In the genomic region with DNA sequence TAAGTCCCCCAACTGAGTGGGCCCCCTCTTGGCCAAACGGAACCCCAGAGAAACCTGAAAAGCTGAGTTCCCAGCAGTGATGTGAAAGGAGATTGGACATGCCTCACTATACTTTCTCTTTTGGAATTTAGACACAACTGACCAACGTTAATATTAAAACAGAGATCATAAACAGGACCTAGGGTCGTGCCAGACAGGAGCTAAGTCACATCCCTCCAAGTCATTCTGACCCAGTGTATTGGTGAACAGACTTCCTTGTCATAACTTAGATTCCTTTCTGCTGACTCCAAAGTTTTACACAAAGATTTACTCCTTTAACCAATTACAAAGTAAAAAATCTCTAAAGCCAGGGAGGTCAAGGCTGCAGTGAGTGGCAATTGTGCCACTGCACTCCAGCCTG, we compare ENCODE assay signal across 13 cellular contexts. TPM values are rescaled to one million over a fixed set of nuclear protein-coding genes. Genes with fewer than 3 reads are reported as not detected.
DNase-seq lines count a peak whose midpoint lies in the region; ATAC-seq and TF ChIP-seq lines count a peak whose summit lies in the region.
"Had no signal": no experiment of that assay in that cellular context is flagged by ENCODE, and none has a peak within 500 bp of the region (broad histone marks: within the 10 kb centered on the region; RNA-seq: fewer than 3 reads in every experiment).

No MANE protein-coding gene starts in this region.

- ATAC-seq in GM21367 (IDR thresholded peaks at IDR 0.05; ENCODE audit: unreplicated experiment) (peak; percentile 14), HG03469 (IDR thresholded peaks at IDR 0.05; ENCODE audit: unreplicated experiment) (no peak), GM18858 (IDR thresholded peaks at IDR 0.05; ENCODE audit: unreplicated experiment) (no peak), upper lobe of right lung (no peak)
- ATAC-seq in activated CD8-positive, alpha-beta T cell treated with anti-CD3 and anti-CD28 coated beads for 36 hours: no peak
- ATAC-seq: left ventricle myocardium superior had no signal

- H3K4me3 ChIP-seq in AG04449 (ENCODE audit: low read depth, low read length): no peak overlapping the region
- H3K4me3 ChIP-seq in foreskin fibroblast (ENCODE audit: low read depth in 1 of 2, low read length in 2 of 2): no peak overlapping the region
- H3K4me3 ChIP-seq in upper lobe of right lung: no peak overlapping the region
- H3K4me3 ChIP-seq: uterus had no signal

- H3K9me3 ChIP-seq in upper lobe of right lung: no peaks in the 10 kb centered on the region
- H3K9me3 ChIP-seq: uterus had no signal

- intact Hi-C loops in activated CD8-positive, alpha-beta T cell treated with anti-CD3 and anti-CD28 coated beads for 36 hours (cut with micrococcal nuclease): no loop called here
- intact Hi-C loops in upper lobe of right lung (cut with DNase I): no loop called here

- H3K4me1 ChIP-seq in upper lobe of right lung: no peaks in the 10 kb centered on the region
- H3K4me1 ChIP-seq: uterus had no signal

- H3K27ac Mint-ChIP-seq in activated CD8-positive, alpha-beta T cell treated with anti-CD3 and anti-CD28 coated beads for 36 hours: peak overlapping the region; percentile 87

- no peaks in the 10 kb centered on the region for H3K27me3 Mint-ChIP-seq in activated CD8-positive, alpha-beta T cell treated with anti-CD3 and anti-CD28 coated beads for 36 hours

- CTCF ChIA-PET in AG04449 (lab: Yijun Ruan, JAX): no interaction called here
- CTCF ChIA-PET in activated CD8-positive, alpha-beta T cell treated with anti-CD3 and anti-CD28 coated beads for 36 hours (lab: Charles Lee): interaction anchor here (0.6 to 4.1 kb wide), 2 partner anchors 12 to 13 kb away, joined by 3 to 16 read pairs; no protein-coding TSS in a partner anchor

- peaks cover 59% of the 10 kb centered on the region for H3K4me1 Mint-ChIP-seq in activated CD8-positive, alpha-beta T cell treated with anti-CD3 and anti-CD28 coated beads for 36 hours (ENCODE audit: low read depth)

- H3K27me3 ChIP-seq in upper lobe of right lung: no peaks in the 10 kb centered on the region
- H3K27me3 ChIP-seq: uterus had no signal

- peaks cover 8% of the 10 kb centered on the region for H3K36me3 ChIP-seq in upper lobe of right lung
- H3K36me3 ChIP-seq: uterus had no signal

- peaks cover 69% of the 10 kb centered on the region for H3K36me3 Mint-ChIP-seq in activated CD8-positive, alpha-beta T cell treated with anti-CD3 and anti-CD28 coated beads for 36 hours (ENCODE audit: low read depth)

- TF ChIP-seq CTCF in AG04449 (IDR thresholded peaks at IDR 0.05; ENCODE audit: insufficient read depth, low read length, missing control alignments) (no peak), foreskin fibroblast (IDR thresholded peaks at IDR 0.05; ENCODE audit: low read depth, low read length) (no peak), upper lobe of right lung (IDR thresholded peaks at IDR 0.05) (no peak)
- TF ChIP-seq CTCF in activated CD8-positive, alpha-beta T cell treated with anti-CD3 and anti-CD28 coated beads for 36 hours (IDR thresholded peaks at IDR 0.05): no peak

- peak; percentile 29 for DNase-seq in AG04449 (ENCODE audit: low read depth, low spot score)
- no peak for DNase-seq in activated CD8-positive, alpha-beta T cell treated with anti-CD3 and anti-CD28 coated beads for 36 hours
- DNase-seq in foreskin fibroblast: peak; percentile 49 to 66
- no peak for DNase-seq in erythroblast (lab: John Stamatoyannopoulos, UW)
- DNase-seq in upper lobe of right lung: no peak
- DNase-seq: activated CD4-positive, CD25-positive, alpha-beta regulatory T cell; left ventricle myocardium superior; NCI-H446; stimulated activated CD4-positive, alpha-beta T cell treated with anti-CD3 and anti-CD28 coated beads, Interleukin-1b, Interleukin-23, amount 100 ng/mL, for 48 hours; uterus had no signal

- no peak overlapping the region for H3K4me3 Mint-ChIP-seq in activated CD8-positive, alpha-beta T cell treated with anti-CD3 and anti-CD28 coated beads for 36 hours

- POLR2A ChIA-PET in AG04449 (lab: Yijun Ruan, JAX): no interaction called here
- POLR2A ChIA-PET in activated CD8-positive, alpha-beta T cell treated with anti-CD3 and anti-CD28 coated beads for 36 hours (lab: Charles Lee): interaction anchor here (1.2 to 3.4 kb wide), 2 partner anchors 13 to 46 kb away, joined by 4 to 15 read pairs; no protein-coding TSS in a partner anchor

- TF ChIP-seq POLR2A in erythroblast (IDR thresholded peaks at IDR 0.05; ENCODE audit: low read length): no peak

- H3K27ac ChIP-seq in upper lobe of right lung: no peak overlapping the region
- H3K27ac ChIP-seq: uterus had no signal

- no peaks in the 10 kb centered on the region for H3K9me3 Mint-ChIP-seq in activated CD8-positive, alpha-beta T cell treated with anti-CD3 and anti-CD28 coated beads for 36 hours

RNA-seq across cellular contexts. Expression of a gene that starts 46.9 kb away (rescaled TPM):
- 10 to 100 TPM; 47.4 to 47.8 TPM for total RNA-seq in activated CD8-positive, alpha-beta T cell treated with anti-CD3 and anti-CD28 coated beads for 36 hours
- total RNA-seq in upper lobe of right lung: 64.8 TPM

Comparison
In these comparisons a context has a peak if more than half of its experiments do, and no peak if none do; other contexts are left out.
1. DNase-seq: peak in AG04449 (single experiment) and foreskin fibroblast (2 of 2); none in activated CD8-positive, alpha-beta T cell treated with anti-CD3 and anti-CD28 coated beads for 36 hours (single experiment), erythroblast (0 of 2) and upper lobe of right lung (single experiment).